14 cellular contexts compared by ENCODE assay signal in the genomic region with DNA sequence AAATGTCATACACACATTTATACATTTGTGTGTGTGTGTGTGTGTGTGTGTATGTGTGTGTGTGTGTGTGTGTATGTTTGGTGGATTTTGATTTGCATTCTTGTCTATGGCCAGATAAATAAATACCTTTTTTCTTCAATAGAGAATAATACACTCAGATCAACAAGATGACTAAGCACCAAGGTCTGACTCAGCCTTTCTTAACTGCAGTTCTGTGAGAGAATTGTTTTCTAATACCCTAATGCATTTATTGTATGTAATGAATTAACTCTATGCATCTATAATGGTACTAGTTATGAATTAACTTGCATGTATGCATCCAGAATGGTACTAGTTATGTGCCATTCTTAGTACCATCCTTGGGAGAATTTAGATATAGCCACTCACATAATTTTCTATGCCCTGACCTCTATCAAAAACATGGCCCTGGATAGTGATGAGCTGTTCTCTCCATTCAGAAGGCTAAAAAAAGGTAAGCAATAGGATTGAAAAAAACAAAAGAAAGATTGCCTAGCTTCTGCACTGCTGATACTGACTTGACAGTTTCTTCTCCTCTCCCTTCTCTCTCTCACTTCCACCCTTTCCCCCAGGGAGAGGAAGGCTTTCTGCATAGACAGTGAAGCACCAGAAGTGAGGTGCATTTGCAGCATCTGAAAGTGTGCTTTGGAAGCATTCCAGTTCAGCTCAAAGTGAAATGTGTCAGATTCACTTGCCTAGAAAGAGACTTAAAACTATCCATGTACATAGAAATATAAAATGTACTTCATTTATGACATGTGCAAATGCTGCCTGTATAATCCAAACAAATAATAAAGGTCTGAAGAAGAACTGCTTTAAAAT. TPM values are rescaled to one million over a fixed set of nuclear protein-coding genes. Genes with fewer than 3 reads are reported as not detected.
DNase-seq lines count a peak whose midpoint lies in the region; ATAC-seq and TF ChIP-seq lines count a peak whose summit lies in the region.
"Had no signal": no experiment of that assay in that cellular context is flagged by ENCODE, and none has a peak within 500 bp of the region (broad histone marks: within the 10 kb centered on the region; RNA-seq: fewer than 3 reads in every experiment).

No MANE protein-coding gene starts in this region.

- no peak overlapping the region for H3K9ac ChIP-seq in fibroblast of lung (ENCODE audit: insufficient read depth, low read length)

- DNase-seq in RWPE2 (ENCODE audit: low spot score) (no peak), fibroblast of lung (ENCODE audit: low read depth in 2 of 2) (peak; percentile 63 to 68), testis (no peak), iPS-NIHi7 (ENCODE audit: extremely low spot score) (no peak), vagina (ENCODE audit: extremely low spot score in 2 of 2) (no peak), GM19240 (ENCODE audit: insufficient read length, low spot score) (no peak)
- DNase-seq: activated CD4-positive, alpha-beta T cell treated with anti-CD3 and anti-CD28 coated beads for 36 hours; activated effector memory CD4-positive, alpha-beta T cell treated with Interleukin-2 at 50 U/mL for 16 hours; dorsolateral prefrontal cortex; GDM1; retina had no signal

- no peak for TF ChIP-seq POLR2A in testis (IDR thresholded peaks at IDR 0.05)
- TF ChIP-seq POLR2A in vagina (IDR thresholded peaks at IDR 0.05): no peak

- no peaks in the 10 kb centered on the region for H3K36me3 ChIP-seq in ACC112 (ENCODE audit: insufficient read depth, low read length)
- H3K36me3 ChIP-seq in RWPE2 (ENCODE audit: low read depth): no peaks in the 10 kb centered on the region
- H3K36me3 ChIP-seq in fibroblast of lung (ENCODE audit: control insufficient read depth, insufficient read depth, low read length): no peaks in the 10 kb centered on the region
- H3K36me3 ChIP-seq in testis (ENCODE audit: low read depth, missing control alignments): no peaks in the 10 kb centered on the region
- H3K36me3 ChIP-seq in vagina: no peaks in the 10 kb centered on the region

- H4K20me1 ChIP-seq in fibroblast of lung (ENCODE audit: control insufficient read depth, extremely low read depth, insufficient read depth, low read length): no peaks in the 10 kb centered on the region

- TF ChIP-seq CTCF in RWPE2 (IDR thresholded peaks at IDR 0.05; ENCODE audit: poor library complexity, severe bottlenecking): no peak
- TF ChIP-seq CTCF in fibroblast of lung (conservative IDR thresholded peaks at IDR 0.05 in 1 of 2, IDR thresholded peaks at IDR 0.05 in 1 of 2; ENCODE audit: low read depth in 1 of 2, low read length in 2 of 2): no peak
- TF ChIP-seq CTCF in testis (IDR thresholded peaks at IDR 0.05): no peak
- no peak for TF ChIP-seq CTCF in vagina (IDR thresholded peaks at IDR 0.05)

- no peaks in the 10 kb centered on the region for H3K79me2 ChIP-seq in ACC112 (ENCODE audit: control insufficient read depth, insufficient read depth, low read length, unreplicated experiment)
- no peaks in the 10 kb centered on the region for H3K79me2 ChIP-seq in fibroblast of lung (ENCODE audit: control insufficient read depth, insufficient read depth, low read length)

- H3K4me1 ChIP-seq in ACC112 (ENCODE audit: control insufficient read depth, insufficient read depth, low read length, unreplicated experiment): peaks cover 29% of the 10 kb centered on the region
- peaks cover 25% of the 10 kb centered on the region for H3K4me1 ChIP-seq in RWPE2 (ENCODE audit: insufficient read depth, poor library complexity, severe bottlenecking)
- no peaks in the 10 kb centered on the region for H3K4me1 ChIP-seq in fibroblast of lung (ENCODE audit: control insufficient read depth, extremely low read depth, insufficient read depth, low read length)
- H3K4me1 ChIP-seq in testis: no peaks in the 10 kb centered on the region
- peaks cover 4% of the 10 kb centered on the region for H3K4me1 ChIP-seq in vagina

- H3K27ac ChIP-seq in ACC112 (ENCODE audit: low read depth, low read length): peak overlapping the region; percentile 40
- H3K27ac ChIP-seq in RWPE2 (ENCODE audit: poor library complexity, severe bottlenecking): no peak overlapping the region
- H3K27ac ChIP-seq in fibroblast of lung (ENCODE audit: insufficient read depth, low read length): no peak overlapping the region
- no peak overlapping the region for H3K27ac ChIP-seq in testis
- H3K27ac ChIP-seq in vagina: no peak overlapping the region
- H3K27ac ChIP-seq: SK-N-MC had no signal

- no peak overlapping the region for H2AFZ ChIP-seq in ACC112 (ENCODE audit: low read length, unreplicated experiment)
- H2AFZ ChIP-seq in fibroblast of lung (ENCODE audit: low read length): no peak overlapping the region

- ATAC-seq in GM21515 (IDR thresholded peaks at IDR 0.05; ENCODE audit: unreplicated experiment): peak; percentile 54
- peak; percentile 66 for ATAC-seq in RWPE2 (ENCODE audit: low read depth)
- ATAC-seq: activated CD4-positive, alpha-beta T cell treated with anti-CD3 and anti-CD28 coated beads for 36 hours had no signal

- H3K4me3 ChIP-seq in ACC112 (ENCODE audit: low read depth, low read length) (peak overlapping the region; percentile 5; the same call in 1 of the 2 replicates), RWPE2 (ENCODE audit: severe bottlenecking) (no peak overlapping the region), fibroblast of lung (replicated peaks in 1 of 4; ENCODE audit: control extremely low read depth in 1 of 4, insufficient read depth in 1 of 4, low read depth in 3 of 4, low read length in 4 of 4) (no peak overlapping the region), testis (no peak overlapping the region), vagina (no peak overlapping the region)
- H3K4me3 ChIP-seq: dorsolateral prefrontal cortex, SK-N-MC had no signal

- intact Hi-C loops in testis (cut with DNase I; ENCODE audit: low total_unique reads) (no loop called here), vagina (cut with DNase I) (no loop called here)

- H3K27me3 ChIP-seq in ACC112 (ENCODE audit: insufficient read depth, low read length) (no peaks in the 10 kb centered on the region), RWPE2 (ENCODE audit: insufficient read depth, poor library complexity, severe bottlenecking) (no peaks in the 10 kb centered on the region), fibroblast of lung (ENCODE audit: control insufficient read depth, insufficient read depth, low read length) (no peaks in the 10 kb centered on the region), testis (no peaks in the 10 kb centered on the region), vagina (no peaks in the 10 kb centered on the region)
- H3K27me3 ChIP-seq: dorsolateral prefrontal cortex had no signal

- H3K4me2 ChIP-seq in fibroblast of lung (ENCODE audit: extremely low read depth, insufficient read depth, low read length): no peak overlapping the region

- H3K9me3 ChIP-seq in RWPE2 (ENCODE audit: severe bottlenecking) (no peaks in the 10 kb centered on the region), fibroblast of lung (ENCODE audit: control insufficient read depth, insufficient read depth, low read depth, low read length) (no peaks in the 10 kb centered on the region), testis (no peaks in the 10 kb centered on the region), vagina (no peaks in the 10 kb centered on the region)

RNA-seq across cellular contexts. Expression of a gene that starts 55.1 kb away (rescaled TPM):
- 7.4 and 13.7 TPM in 2 replicates for total RNA-seq in fibroblast of lung
- 5.2 and 5.7 TPM in 2 replicates for polyA plus RNA-seq in fibroblast of lung
- polyA plus RNA-seq in fibroblast of lung (2012): 8.0 TPM in 2 replicates
- polyA minus RNA-seq in fibroblast of lung (ENCODE audit: low replicate concordance): 0.15 TPM in 1 of 2 replicates, not detected in the other
- total RNA-seq in testis: 10 to 100 TPM; 20.4 to 30.9 TPM
- polyA plus RNA-seq in testis (ENCODE audit: insufficient read depth, low read depth, low replicate concordance): 15.3 TPM
- total RNA-seq in vagina: 7.9 TPM

Comparison
In these comparisons a context has a peak if more than half of its experiments do, and no peak if none do; other contexts are left out.
1. DNase-seq: peak in fibroblast of lung (2 of 2); none in RWPE2 (single experiment), testis (single experiment), iPS-NIHi7 (single experiment), vagina (0 of 2) and GM19240 (single experiment).